In the genomic region with DNA sequence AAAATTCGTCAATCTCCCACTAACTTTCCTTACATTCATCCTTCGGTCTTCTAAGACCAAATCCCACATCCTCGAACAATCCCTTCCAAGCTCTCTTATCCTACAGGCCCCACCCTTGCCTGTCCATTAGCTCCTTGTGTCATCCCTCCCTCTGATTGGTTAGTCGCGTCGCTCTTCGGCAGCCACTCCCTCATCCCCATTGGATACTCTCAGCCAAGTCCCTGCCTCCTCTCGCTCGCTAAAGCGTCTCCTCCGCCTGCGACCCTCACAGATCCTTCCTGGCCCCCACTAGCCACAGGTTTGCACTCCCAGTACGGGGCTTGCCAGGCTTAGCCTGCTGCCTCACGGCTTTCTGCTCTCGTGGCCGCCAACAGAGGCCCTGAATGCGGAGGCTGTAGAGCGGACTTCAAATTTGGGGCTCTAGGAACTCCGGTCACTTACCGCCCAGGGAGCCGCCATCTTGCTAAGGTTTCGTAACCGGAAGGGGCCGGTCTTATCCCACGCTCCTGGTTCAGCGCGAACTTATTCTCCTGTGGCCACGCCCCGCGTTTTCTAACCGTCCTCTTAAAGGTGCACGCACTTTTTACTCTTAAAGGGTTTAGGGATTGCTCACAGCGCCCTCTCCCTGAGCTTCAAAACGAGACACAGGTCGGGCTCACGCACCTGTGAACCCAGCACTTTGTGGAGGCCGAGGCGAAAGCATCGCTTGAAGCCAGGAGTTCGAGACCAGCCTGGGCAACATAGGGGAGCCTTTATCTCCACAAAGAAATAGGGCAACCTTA, we compare ENCODE assay signal across 1 cellular context.
TF ChIP-seq lines count a peak whose summit lies in the region.

A gene (minus strand): TSS at position 472 of the 782 bp plus-strand sequence. CDS start 13 bp downstream, at position 459.

TF ChIP-seq in HEK293, 187 proteins besides CTCF, POLR2A, EP300 and RAD21 (continued from another document):
- TF ChIP-seq, protein P1, sequence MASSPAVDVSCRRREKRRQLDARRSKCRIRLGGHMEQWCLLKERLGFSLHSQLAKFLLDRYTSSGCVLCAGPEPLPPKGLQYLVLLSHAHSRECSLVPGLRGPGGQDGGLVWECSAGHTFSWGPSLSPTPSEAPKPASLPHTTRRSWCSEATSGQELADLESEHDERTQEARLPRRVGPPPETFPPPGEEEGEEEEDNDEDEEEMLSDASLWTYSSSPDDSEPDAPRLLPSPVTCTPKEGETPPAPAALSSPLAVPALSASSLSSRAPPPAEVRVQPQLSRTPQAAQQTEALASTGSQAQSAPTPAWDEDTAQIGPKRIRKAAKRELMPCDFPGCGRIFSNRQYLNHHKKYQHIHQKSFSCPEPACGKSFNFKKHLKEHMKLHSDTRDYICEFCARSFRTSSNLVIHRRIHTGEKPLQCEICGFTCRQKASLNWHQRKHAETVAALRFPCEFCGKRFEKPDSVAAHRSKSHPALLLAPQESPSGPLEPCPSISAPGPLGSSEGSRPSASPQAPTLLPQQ (tag by site-specific recombination; IDR thresholded peaks at IDR 0.05) = peak; percentile 75; the same call in 1 of the 2 replicates
- no peak for TF ChIP-seq BCL11A (tag by site-specific recombination; IDR thresholded peaks at IDR 0.05; ENCODE audit: low read depth)
- TF ChIP-seq YY2 (tag by site-specific recombination; IDR thresholded peaks at IDR 0.05) = peak; percentile 97
- TF ChIP-seq ZNF274 (IDR thresholded peaks at IDR 0.05; ENCODE audit: low read length) = no peak
- no peak for TF ChIP-seq ZNF274 (tag by site-specific recombination; IDR thresholded peaks at IDR 0.05; ENCODE audit: borderline replicate concordance)
- 0 out of 2 replicates have a peak, but pooled peaks have one; percentile 52 for TF ChIP-seq ZNF24 (tag by site-specific recombination; IDR thresholded peaks at IDR 0.05)
- TF ChIP-seq ZNF571 (tag by site-specific recombination; IDR thresholded peaks at IDR 0.05) = no peak
- TF ChIP-seq, protein P2, sequence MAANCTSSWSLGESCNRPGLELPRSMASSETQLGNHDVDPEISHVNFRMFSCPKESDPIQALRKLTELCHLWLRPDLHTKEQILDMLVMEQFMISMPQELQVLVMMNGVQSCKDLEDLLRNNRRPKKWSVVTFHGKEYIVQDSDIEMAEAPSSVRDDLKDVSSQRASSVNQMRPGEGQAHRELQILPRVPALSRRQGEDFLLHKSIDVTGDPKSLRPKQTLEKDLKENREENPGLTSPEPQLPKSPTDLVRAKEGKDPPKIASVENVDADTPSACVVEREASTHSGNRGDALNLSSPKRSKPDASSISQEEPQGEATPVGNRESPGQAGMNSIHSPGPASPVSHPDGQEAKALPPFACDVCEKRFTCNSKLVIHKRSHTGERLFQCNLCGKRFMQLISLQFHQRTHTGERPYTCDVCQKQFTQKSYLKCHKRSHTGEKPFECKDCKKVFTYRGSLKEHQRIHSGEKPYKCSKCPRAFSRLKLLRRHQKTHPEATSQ (tag by site-specific recombination; IDR thresholded peaks at IDR 0.05) = no peak
- peak; percentile 29; the same call in 1 of the 2 replicates for TF ChIP-seq ZBTB8A (tag by site-specific recombination; IDR thresholded peaks at IDR 0.05)
- TF ChIP-seq SCRT2 (tag by site-specific recombination; IDR thresholded peaks at IDR 0.05) = peak; percentile 93
- TF ChIP-seq ZNF776 (tag by site-specific recombination; IDR thresholded peaks at IDR 0.05; ENCODE audit: borderline replicate concordance) = no peak
- peak; percentile 45; the same call in 1 of the 2 replicates for TF ChIP-seq ZFP37 (tag by site-specific recombination; IDR thresholded peaks at IDR 0.05)
- TF ChIP-seq ZNF521 (tag by site-specific recombination; IDR thresholded peaks at IDR 0.05) = no peak
